ENCODE assay signal across 8 cellular contexts in the genomic region with DNA sequence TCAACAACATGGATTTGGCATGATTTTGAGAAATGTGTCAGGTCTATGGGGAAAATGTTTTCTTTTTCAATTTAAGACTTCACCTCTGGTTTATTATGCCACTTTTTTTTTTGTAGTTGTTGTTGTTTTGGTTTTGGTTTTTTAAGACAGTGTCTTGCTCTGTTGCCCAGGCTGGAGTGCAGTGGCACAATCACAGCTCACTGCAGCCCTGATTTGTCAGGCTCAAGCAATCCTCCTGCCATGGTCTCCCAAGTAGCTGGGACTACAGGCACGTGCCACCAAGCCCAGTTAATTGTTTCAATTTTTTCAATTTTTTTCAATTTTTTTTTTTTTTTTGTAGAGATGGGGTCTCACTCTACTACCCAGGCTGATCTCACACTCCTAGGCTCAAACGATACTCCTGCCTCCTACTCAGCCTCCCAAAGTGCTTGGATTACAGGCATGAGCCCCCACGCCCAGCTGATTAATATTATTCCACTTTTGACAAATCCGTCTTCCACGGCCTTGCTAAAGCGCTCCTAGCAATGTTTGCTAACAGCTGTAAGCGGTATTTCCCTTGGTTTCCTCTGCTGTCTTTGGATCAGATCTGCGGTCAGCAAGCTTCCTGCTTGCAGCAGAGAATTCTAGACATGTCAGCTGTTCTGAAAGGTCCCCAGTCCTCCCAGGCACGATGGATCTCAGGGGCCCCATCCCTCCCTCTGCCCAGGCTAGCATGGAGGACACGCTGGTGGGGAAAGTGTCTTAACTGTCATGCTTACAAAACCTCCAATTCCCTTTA. TPM values are rescaled to one million over a fixed set of nuclear protein-coding genes. Genes with fewer than 3 reads are reported as not detected.
A peak's percentile ranks its signal among the peaks of the same experiment; 100 is the strongest.
DNase-seq lines count a peak whose midpoint lies in the region; ATAC-seq, FAIRE-seq and TF ChIP-seq lines count a peak whose summit lies in the region.

No MANE protein-coding gene starts in this region.

- DNase-seq in HTR-8/SVneo (ENCODE audit: insufficient read length, low spot score): peak; percentile 40
- no peak for DNase-seq in activated B cell treated with CpG ODN at 0.5 μM for 24 hours
- DNase-seq in Right ventricle myocardium inferior (ENCODE audit: missing footprints): peak; percentile 71
- peak; percentile 73 for DNase-seq in spleen
- no peak for DNase-seq in NCI-H2227 treated with DMSO at 0.1 percent for 48 hours (lab: John Stamatoyannopoulos, UW)
- no peak for DNase-seq in cerebellar nuclear complex (lab: John Stamatoyannopoulos, UW)
- DNase-seq in 8988T: no peak

- no peak for TF ChIP-seq POLR2A in spleen (IDR thresholded peaks at IDR 0.05)

- H3K4me3 ChIP-seq in spleen: peak overlapping the region in 1 of 8 donors; percentile 35

- FAIRE-seq in HTR-8/SVneo (lab: Jason Lieb, UNC): no peak

- WGBS in spleen, 5 donors: 4 to 31% (median 10%) methylated on average over 10 of the region's 10 CpGs

- no peaks in the 10 kb centered on the region for H3K36me3 ChIP-seq in spleen

- H3K27me3 ChIP-seq in spleen (replicated peaks in 1 of 7): no peaks in the 10 kb centered on the region

- H3K27ac Mint-ChIP-seq in activated B cell treated with CpG ODN at 0.5 μM for 24 hours: peak overlapping the region; percentile 46

- H3K9me3 ChIP-seq in spleen: peaks cover 2 to 32% (median 29%) of the 10 kb centered on the region in 8 donors

- H3K27me3 Mint-ChIP-seq in activated B cell treated with CpG ODN at 0.5 μM for 24 hours: no peaks in the 10 kb centered on the region

- POLR2A ChIA-PET in activated B cell treated with CpG ODN at 0.5 μM for 24 hours (lab: Charles Lee): interaction anchor here (0.6 kb wide), 1 partner anchor 168 kb away, joined by 9 read pairs; no protein-coding TSS in a partner anchor

- H3K36me3 Mint-ChIP-seq in activated B cell treated with CpG ODN at 0.5 μM for 24 hours (ENCODE audit: low read depth): peaks cover 6% of the 10 kb centered on the region

- peaks cover 7 to 41% (median 25%) of the 10 kb centered on the region in 6 donors for H3K4me1 ChIP-seq in spleen

- intact Hi-C loops in activated B cell treated with CpG ODN at 0.5 μM for 24 hours (cut with micrococcal nuclease) (no loop called here), Right ventricle myocardium inferior (cut with DNase I) (no loop called here), spleen (cut with DNase I; ENCODE audit: low total_unique reads) (no loop called here)

- TF ChIP-seq CTCF in activated B cell treated with CpG ODN at 0.5 μM for 24 hours (IDR thresholded peaks at IDR 0.05) (no peak), spleen (IDR thresholded peaks at IDR 0.05 in 8 of 11, conservative IDR thresholded peaks at IDR 0.05 in 3 of 11) (peak in 1 of 11 experiments; percentile 3)

- peak overlapping the region; percentile 61 to 86 (median 84) for H3K27ac ChIP-seq in spleen

- peak overlapping the region; percentile 19 for H3K4me3 Mint-ChIP-seq in activated B cell treated with CpG ODN at 0.5 μM for 24 hours

- H3K4me1 Mint-ChIP-seq in activated B cell treated with CpG ODN at 0.5 μM for 24 hours: peaks cover 20% of the 10 kb centered on the region

- peaks cover 14% of the 10 kb centered on the region for H3K9me3 Mint-ChIP-seq in activated B cell treated with CpG ODN at 0.5 μM for 24 hours

- ATAC-seq in activated B cell treated with CpG ODN at 0.5 μM for 24 hours (ENCODE audit: low read depth) (no peak), Right ventricle myocardium inferior (peak; percentile 78), GM18870 (IDR thresholded peaks at IDR 0.05; ENCODE audit: unreplicated experiment) (no peak)

- CTCF ChIA-PET in activated B cell treated with CpG ODN at 0.5 μM for 24 hours (lab: Charles Lee): interaction anchor here (0.6 kb wide), 1 partner anchor 92 kb away, joined by 4 read pairs; no protein-coding TSS in a partner anchor

RNA-seq across cellular contexts. Expression of gene MILR1, which starts 7.0 kb away (rescaled TPM):
- 13.5 and 13.9 TPM in 2 replicates for total RNA-seq in activated B cell treated with CpG ODN at 0.5 μM for 24 hours
- 3.8 TPM for total RNA-seq in Right ventricle myocardium inferior
- total RNA-seq in spleen: 10 to 100 TPM; 18.9 to 55.0 (median 29.1) TPM
- 10 to 100 TPM; 15.6 to 26.3 (median 15.7) TPM for polyA plus RNA-seq in spleen

RNA-seq across cellular contexts. Expression of gene PECAM1, which starts 51.3 kb away (rescaled TPM):
- total RNA-seq in activated B cell treated with CpG ODN at 0.5 μM for 24 hours: 17.7 TPM in 2 replicates
- 116 TPM for total RNA-seq in Right ventricle myocardium inferior
- total RNA-seq in spleen: 100 to 1,000 TPM; 184 to 318 (median 215) TPM
- 10 to 100 TPM; 18.5 to 30.3 (median 21.0) TPM for polyA plus RNA-seq in spleen

RNA-seq across cellular contexts. Expression of gene POLG2, which starts 54.9 kb away (rescaled TPM):
- total RNA-seq in activated B cell treated with CpG ODN at 0.5 μM for 24 hours (50.3 and 63.9 TPM in 2 replicates), Right ventricle myocardium inferior (8.2 TPM), spleen (10 to 100 TPM; 15.9 to 35.3 (median 24.1) TPM)
- polyA plus RNA-seq in spleen: 10 to 100 TPM; 14.5 to 16.5 (median 16.4) TPM

Comparison
In these comparisons a context has a peak if more than half of its experiments do, and no peak if none do; other contexts are left out.
1. DNase-seq: peak in HTR-8/SVneo (single experiment), Right ventricle myocardium inferior (single experiment) and spleen (single experiment); none in activated B cell treated with CpG ODN at 0.5 μM for 24 hours (single experiment), NCI-H2227 treated with DMSO at 0.1 percent for 48 hours (single experiment), cerebellar nuclear complex (0 of 2) and 8988T (single experiment).